10 cellular contexts compared by ENCODE assay signal in genomic region chr3:37904614-37905047, GRCh38. TPM values are rescaled to one million over a fixed set of nuclear protein-coding genes. Genes with fewer than 3 reads are reported as not detected.
DNase-seq lines count a peak whose midpoint lies in the region; ATAC-seq and TF ChIP-seq lines count a peak whose summit lies in the region.
"Had no signal": no experiment of that assay in that cellular context is flagged by ENCODE, and none has a peak within 500 bp of the region (broad histone marks: within the 10 kb centered on the region; RNA-seq: fewer than 3 reads in every experiment).

No MANE protein-coding gene starts in this region.

- intact Hi-C loops in gastrocnemius medialis (cut with DNase I; ENCODE audit: low total_unique reads), result no loop called here

- H3K4me1 ChIP-seq in mesenchymal stem cell (ENCODE audit: control insufficient read depth, insufficient read depth, low read depth, low read length) (peaks cover 30% of the 10 kb centered on the region), gastrocnemius medialis (peaks cover 24 to 40% of the 10 kb centered on the region in 2 donors)

- TF ChIP-seq POLR2A in gastrocnemius medialis (IDR thresholded peaks at IDR 0.05), result no peak

- peak overlapping the region in 1 of 2 experiments; percentile 41 for H2BK12ac ChIP-seq in mesenchymal stem cell (ENCODE audit: low read length in 2 of 2)

- H3K14ac ChIP-seq in mesenchymal stem cell (ENCODE audit: low read length in 2 of 2), result no peak overlapping the region

- no peak overlapping the region for H3K23ac ChIP-seq in mesenchymal stem cell (ENCODE audit: low read length in 2 of 2)

- H3K18ac ChIP-seq in mesenchymal stem cell (ENCODE audit: low read depth in 1 of 2, low read length in 2 of 2), result peak overlapping the region; percentile 26 to 67

- H2BK5ac ChIP-seq in mesenchymal stem cell (ENCODE audit: low read depth, low read length, poor library complexity, severe bottlenecking), result no peak overlapping the region

- WGBS in mesenchymal stem cell, result 79% methylated on average over 2 of the region's 3 CpGs

- H3K4ac ChIP-seq in mesenchymal stem cell (ENCODE audit: low read depth in 1 of 2, low read length in 2 of 2), result peak overlapping the region; percentile 6 to 54

- H3K4me3 ChIP-seq in mesenchymal stem cell (ENCODE audit: insufficient read depth in 1 of 2, low read depth in 1 of 2, low read length in 2 of 2) (no peak overlapping the region), gastrocnemius medialis (no peak overlapping the region)

- ATAC-seq in gastrocnemius medialis, result no peak
- ATAC-seq in HG03469 (IDR thresholded peaks at IDR 0.05; ENCODE audit: unreplicated experiment), result no peak

- no peak overlapping the region for H2AFZ ChIP-seq in mesenchymal stem cell (ENCODE audit: low read depth, low read length)

- no peak overlapping the region for H4K91ac ChIP-seq in mesenchymal stem cell (ENCODE audit: low read length)

- peak overlapping the region; percentile 67 for H4K8ac ChIP-seq in mesenchymal stem cell (ENCODE audit: low read length)

- H3K9me3 ChIP-seq in mesenchymal stem cell (ENCODE audit: control insufficient read depth, low read length), result no peaks in the 10 kb centered on the region
- no peaks in the 10 kb centered on the region for H3K9me3 ChIP-seq in gastrocnemius medialis

- H3K79me1 ChIP-seq in mesenchymal stem cell (replicated peaks; ENCODE audit: low read length, poor library complexity, severe bottlenecking), result peaks cover 35% of the 10 kb centered on the region

- H3K27ac ChIP-seq in cingulate gyrus (ENCODE audit: low read depth, low read length) (peak overlapping the region; percentile 25), mesenchymal stem cell (ENCODE audit: low read length, poor library complexity, severe bottlenecking) (peak overlapping the region; percentile 48), gastrocnemius medialis (peak overlapping the region in 2 of 4 donors; percentile 17 to 25)

- H3K27me3 ChIP-seq in mesenchymal stem cell (ENCODE audit: control insufficient read depth in 1 of 2, insufficient read depth in 1 of 2, low read length in 2 of 2) (no peaks in the 10 kb centered on the region), gastrocnemius medialis (no peaks in the 10 kb centered on the region)

- no peak overlapping the region for H2BK120ac ChIP-seq in mesenchymal stem cell (ENCODE audit: low read depth, low read length)

- no peak for TF ChIP-seq CTCF in gastrocnemius medialis (IDR thresholded peaks at IDR 0.05 in 4 of 5, conservative IDR thresholded peaks at IDR 0.05 in 1 of 5)

- peak overlapping the region; percentile 20 for H2AK5ac ChIP-seq in mesenchymal stem cell (ENCODE audit: low read length, severe bottlenecking)

- peaks cover 5 to 9% of the 10 kb centered on the region in 2 experiments for H3K36me3 ChIP-seq in mesenchymal stem cell (ENCODE audit: control insufficient read depth in 1 of 2, insufficient read depth in 2 of 2, low read depth in 1 of 2, low read length in 2 of 2)
- no peaks in the 10 kb centered on the region for H3K36me3 ChIP-seq in gastrocnemius medialis

- no peak overlapping the region for H3K4me2 ChIP-seq in mesenchymal stem cell (ENCODE audit: low read length, poor library complexity, severe bottlenecking)

- H3K9ac ChIP-seq in mesenchymal stem cell (ENCODE audit: low read length), result peak overlapping the region; percentile 27

- DNase-seq in A172 (ENCODE audit: low spot score), result peak; percentile 10
- DNase-seq in LHCN-M2 (ENCODE audit: low read depth), result peak; percentile 40
- peak; percentile 55 for DNase-seq in mesenchymal stem cell
- DNase-seq in NCI-H1694 treated with DMSO at 0.1 percent for 48 hours (lab: John Stamatoyannopoulos, UW), result no peak
- no peak for DNase-seq in DMS153 (lab: John Stamatoyannopoulos, UW)
- DNase-seq in gastrocnemius medialis, result no peak
- DNase-seq: KBM-7, NCI-H526 treated with DMSO at 0.1 percent for 48 hours had no signal

- in situ Hi-C loops in gastrocnemius medialis (cut with MboI; ENCODE audit: low sequenced_read_pairs in 4 of 4), result no loop called here

- no peak overlapping the region for H2BK15ac ChIP-seq in mesenchymal stem cell (ENCODE audit: low read depth, poor library complexity, severe bottlenecking)

RNA-seq across cellular contexts. Expression of gene CTDSPL, which starts 43.0 kb away (rescaled TPM):
- total RNA-seq in A172 (2014; rRNA removed; shearing (Covaris generic)), result 26.7 and 32.5 TPM in 2 replicates
- total RNA-seq in LHCN-M2 (2014; rRNA removed), result 25.6 and 26.5 TPM in 2 replicates
- polyA plus RNA-seq in LHCN-M2 (2012), result 38.5 TPM
- polyA plus RNA-seq in mesenchymal stem cell (2013, experiment 1 of 2), result 29.3 TPM
- 28.9 TPM for polyA plus RNA-seq in mesenchymal stem cell (2013, experiment 2 of 2)
- 10 to 100 TPM; 12.1 to 23.1 (median 14.6) TPM for total RNA-seq in gastrocnemius medialis

Comparison
In these comparisons a context has a peak if more than half of its experiments do, and no peak if none do; other contexts are left out.
1. DNase-seq: peak in A172 (single experiment), LHCN-M2 (single experiment) and mesenchymal stem cell (single experiment); none in NCI-H1694 treated with DMSO at 0.1 percent for 48 hours (single experiment), DMS153 (single experiment) and gastrocnemius medialis (0 of 2).